ENCODE assay signal across 22 cellular contexts in genomic region chr11:61707574-61707973, GRCh38. TPM values are rescaled to one million over a fixed set of nuclear protein-coding genes. Genes with fewer than 3 reads are reported as not detected.
DNase-seq lines count a peak whose midpoint lies in the region; ATAC-seq and TF ChIP-seq lines count a peak whose summit lies in the region.
"Had no signal": no experiment of that assay in that cellular context is flagged by ENCODE, and none has a peak within 500 bp of the region (broad histone marks: within the 10 kb centered on the region; RNA-seq: fewer than 3 reads in every experiment).

No MANE protein-coding gene starts in this region.

- H3K9me3 ChIP-seq in mucosa of descending colon = no peaks in the 10 kb centered on the region
- H3K9me3 ChIP-seq: adrenal gland, Caco-2 had no signal

- ATAC-seq in mucosa of descending colon = peak; percentile 96
- no peak for ATAC-seq in HG03571 (IDR thresholded peaks at IDR 0.05; ENCODE audit: unreplicated experiment)
- ATAC-seq: activated T-cell treated with anti-CD3 and anti-CD28 coated beads, Interleukin-2, amount 50 U/mL, for 4 hours; GM12878 had no signal

- TF ChIP-seq CTCF in Calu3 (IDR thresholded peaks at IDR 0.05; ENCODE audit: unreplicated experiment) (no peak), mucosa of descending colon (IDR thresholded peaks at IDR 0.05) (no peak)

- CTCF ChIA-PET in Calu3 (lab: Charles Lee) = interaction anchor here (0.6 to 0.7 kb wide), 2 partner anchors 24 to 765 kb away, joined by 4 read pairs; no protein-coding TSS in a partner anchor

- DNase-seq in Calu3 = peak; percentile 17
- DNase-seq in NCI-H2171 (lab: John Stamatoyannopoulos, UW) = peak; percentile 52
- DNase-seq in cerebellar nuclear complex (lab: John Stamatoyannopoulos, UW) = peak; percentile 96 to 99
- DNase-seq in mucosa of descending colon = peak; percentile 89 to 93 (median 91)
- no peak for DNase-seq in HK-2 (ENCODE audit: unreplicated experiment)
- no peak for DNase-seq in effector CD8-positive, alpha-beta T cell (lab: John Stamatoyannopoulos, UW)
- DNase-seq in stimulated activated CD4-positive, alpha-beta T cell treated with anti-CD3 and anti-CD28 coated beads, Interleukin-15, amount 100 ng/mL, for 24 hours = no peak
- DNase-seq: activated CD4-positive, alpha-beta T cell treated with anti-CD3 and anti-CD28 coated beads, Interleukin-2, amount 10 ng/mL, durations not matched to agents 24 days and 14 days; activated T-cell treated with anti-CD3 and anti-CD28 coated beads, Interleukin-2, amount 50 U/mL, for 4 hours; adrenal gland; brain microvascular endothelial cell; Caco-2; endodermal cell; kidney glomerular epithelial cell; NCI-H1417; NCI-H524 treated with DMSO at 0.1 percent for 48 hours; stimulated activated CD4-positive, alpha-beta T cell treated with anti-CD3 and anti-CD28 coated beads, Interleukin-1b, Interleukin-23, amount 100 ng/mL, for 48 hours had no signal

- H3K4me3 ChIP-seq in mucosa of descending colon = no peak overlapping the region
- H3K4me3 ChIP-seq: adrenal gland, coronary artery, GM12878, SK-N-MC had no signal

- H3K4me1 Mint-ChIP-seq in Calu3 (ENCODE audit: low read depth, unreplicated experiment) = peaks cover 10% of the 10 kb centered on the region

- intact Hi-C loops in Calu3 (cut with micrococcal nuclease; ENCODE audit: unreplicated experiment) (no loop called here), mucosa of descending colon (cut with DNase I, micrococcal nuclease) (no loop called here)

- no peaks in the 10 kb centered on the region for H3K36me3 ChIP-seq in mucosa of descending colon (ENCODE audit: low read depth)
- H3K36me3 ChIP-seq: adrenal gland, brain microvascular endothelial cell had no signal

- no peaks in the 10 kb centered on the region for H3K9me3 Mint-ChIP-seq in Calu3 (ENCODE audit: low read depth, unreplicated experiment)
- H3K9me3 Mint-ChIP-seq: activated CD4-positive, alpha-beta T cell treated with anti-CD3 and anti-CD28 coated beads, Interleukin-2, amount 10 ng/mL, durations not matched to agents 24 days and 14 days; activated T-cell treated with anti-CD3 and anti-CD28 coated beads, Interleukin-2, amount 50 U/mL, for 4 hours; endodermal cell had no signal

- H3K27me3 Mint-ChIP-seq in Calu3 (ENCODE audit: unreplicated experiment) = no peaks in the 10 kb centered on the region
- H3K27me3 Mint-ChIP-seq: activated CD4-positive, alpha-beta T cell treated with anti-CD3 and anti-CD28 coated beads, Interleukin-2, amount 10 ng/mL, durations not matched to agents 24 days and 14 days had no signal

- H3K4me1 ChIP-seq in mucosa of descending colon (ENCODE audit: low read depth) = peaks cover 15% of the 10 kb centered on the region
- H3K4me1 ChIP-seq: adrenal gland, Caco-2 had no signal

- H3K4me3 Mint-ChIP-seq in Calu3 (ENCODE audit: low read depth, unreplicated experiment) = no peak overlapping the region
- H3K4me3 Mint-ChIP-seq: activated CD4-positive, alpha-beta T cell treated with anti-CD3 and anti-CD28 coated beads, Interleukin-2, amount 10 ng/mL, durations not matched to agents 24 days and 14 days; activated T-cell treated with anti-CD3 and anti-CD28 coated beads, Interleukin-2, amount 50 U/mL, for 4 hours; endodermal cell had no signal

- no peaks in the 10 kb centered on the region for H3K36me3 Mint-ChIP-seq in Calu3 (ENCODE audit: insufficient read depth, unreplicated experiment)

- BruUV-seq in Calu3 (replicated peaks; lab: Mats Ljungman, UMichigan) = no TSS peak

- no peak overlapping the region for H3K27ac Mint-ChIP-seq in Calu3 (ENCODE audit: unreplicated experiment)
- H3K27ac Mint-ChIP-seq: activated CD4-positive, alpha-beta T cell treated with anti-CD3 and anti-CD28 coated beads, Interleukin-2, amount 10 ng/mL, durations not matched to agents 24 days and 14 days; endodermal cell had no signal

RNA-seq across cellular contexts. Expression of gene DAGLA, which starts 27.4 kb away (rescaled TPM):
- total RNA-seq in Calu3 (2022) (7.5 and 9.0 TPM in 2 replicates), mucosa of descending colon (10 to 100 TPM in 2 of 3 donors, 1 to 10 TPM in 1; 7.2 to 12.0 (median 11.9) TPM)

RNA-seq across cellular contexts. Expression of gene MYRF, which starts 44.9 kb away (rescaled TPM):
- 91.4 and 139 TPM in 2 replicates for total RNA-seq in Calu3 (2022)
- total RNA-seq in mucosa of descending colon = 10 to 100 TPM in 2 of 3 donors, 1 to 10 TPM in 1; 7.8 to 15.6 (median 10.2) TPM
- total RNA-seq: skeletal muscle tissue had no signal

Comparison
In these comparisons a context has a peak if more than half of its experiments do, and no peak if none do; other contexts are left out.
1. DNase-seq: peak in Calu3 (single experiment), NCI-H2171 (single experiment), cerebellar nuclear complex (2 of 2) and mucosa of descending colon (3 of 3); none in HK-2 (single experiment), effector CD8-positive, alpha-beta T cell (single experiment) and stimulated activated CD4-positive, alpha-beta T cell treated with anti-CD3 and anti-CD28 coated beads, Interleukin-15, amount 100 ng/mL, for 24 hours (single experiment).